2 cellular contexts compared by ENCODE assay signal in the genomic region with DNA sequence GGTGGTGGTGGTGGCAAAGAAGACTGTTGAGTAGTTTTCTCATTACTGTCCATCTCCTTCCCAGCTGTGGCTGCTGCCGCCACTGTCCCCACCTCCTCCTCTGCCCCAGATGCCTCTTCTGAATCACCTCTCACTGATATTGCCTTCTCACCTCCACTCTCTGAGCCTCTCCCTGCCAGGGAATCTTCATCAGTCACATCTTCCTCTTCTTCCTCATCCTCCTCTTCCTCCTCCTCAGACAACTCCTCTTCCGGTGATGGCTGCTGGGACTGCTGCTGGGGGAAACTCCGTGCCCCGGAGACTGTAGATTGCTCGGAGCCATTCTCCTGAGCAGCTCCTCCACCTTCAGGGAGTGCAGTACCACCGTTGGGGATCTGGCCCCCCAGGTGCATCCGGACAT.
TF ChIP-seq lines count a peak whose summit lies in the region.

No MANE protein-coding gene starts in this region.

TF ChIP-seq in HepG2, 621 proteins besides CTCF, POLR2A, EP300 and RAD21:
- no peak for TF ChIP-seq ZFP82 (CRISPR knock-in tag; IDR thresholded peaks at IDR 0.05; ENCODE audit: borderline replicate concordance)
- no peak for TF ChIP-seq ZNF619 (CRISPR knock-in tag; IDR thresholded peaks at IDR 0.05)
- TF ChIP-seq FOXO4 (CRISPR knock-in tag; conservative IDR thresholded peaks at IDR 0.05), result 0 out of 2 replicates have a peak, but pooled peaks have one; percentile 43
- no peak for TF ChIP-seq CREB3 (CRISPR knock-in tag; IDR thresholded peaks at IDR 0.05)
- no peak for TF ChIP-seq REPIN1 (CRISPR knock-in tag; IDR thresholded peaks at IDR 0.05; ENCODE audit: borderline replicate concordance, low read depth)
- TF ChIP-seq ZNF549 (CRISPR knock-in tag; IDR thresholded peaks at IDR 0.05), result no peak
- TF ChIP-seq KLF15 (CRISPR knock-in tag; IDR thresholded peaks at IDR 0.05; ENCODE audit: borderline replicate concordance), result no peak
- no peak for TF ChIP-seq ZNF557 (CRISPR knock-in tag; IDR thresholded peaks at IDR 0.05)
- TF ChIP-seq, protein P1, sequence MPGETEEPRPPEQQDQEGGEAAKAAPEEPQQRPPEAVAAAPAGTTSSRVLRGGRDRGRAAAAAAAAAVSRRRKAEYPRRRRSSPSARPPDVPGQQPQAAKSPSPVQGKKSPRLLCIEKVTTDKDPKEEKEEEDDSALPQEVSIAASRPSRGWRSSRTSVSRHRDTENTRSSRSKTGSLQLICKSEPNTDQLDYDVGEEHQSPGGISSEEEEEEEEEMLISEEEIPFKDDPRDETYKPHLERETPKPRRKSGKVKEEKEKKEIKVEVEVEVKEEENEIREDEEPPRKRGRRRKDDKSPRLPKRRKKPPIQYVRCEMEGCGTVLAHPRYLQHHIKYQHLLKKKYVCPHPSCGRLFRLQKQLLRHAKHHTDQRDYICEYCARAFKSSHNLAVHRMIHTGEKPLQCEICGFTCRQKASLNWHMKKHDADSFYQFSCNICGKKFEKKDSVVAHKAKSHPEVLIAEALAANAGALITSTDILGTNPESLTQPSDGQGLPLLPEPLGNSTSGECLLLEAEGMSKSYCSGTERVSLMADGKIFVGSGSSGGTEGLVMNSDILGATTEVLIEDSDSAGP (CRISPR knock-in tag; IDR thresholded peaks at IDR 0.05; ENCODE audit: borderline replicate concordance), result 0 out of 2 replicates have a peak, but pooled peaks have one; percentile 7

TF ChIP-seq in neural cell, 6 proteins besides CTCF, POLR2A, EP300 and RAD21:
- no peak for TF ChIP-seq TAF1 (IDR thresholded peaks at IDR 0.05; ENCODE audit: low read depth)
- no peak for TF ChIP-seq EZH2 (IDR thresholded peaks at IDR 0.05; ENCODE audit: borderline replicate concordance, insufficient read depth, low read length, poor library complexity, severe bottlenecking)
- no peak for TF ChIP-seq MXI1 (conservative IDR thresholded peaks at IDR 0.05; ENCODE audit: poor library complexity, severe bottlenecking)
- no peak for TF ChIP-seq POLR2AphosphoS5 (IDR thresholded peaks at IDR 0.05)
- no peak for TF ChIP-seq SMC3 (conservative IDR thresholded peaks at IDR 0.05; ENCODE audit: poor library complexity)
- no peak for TF ChIP-seq REST (IDR thresholded peaks at IDR 0.05; ENCODE audit: borderline replicate concordance)
